Comparison of ENCODE assay signal across 11 cellular contexts in genomic region chr1:178267646-178268094, GRCh38.
DNase-seq lines count a peak whose midpoint lies in the region; ATAC-seq and TF ChIP-seq lines count a peak whose summit lies in the region.
"Had no signal": no experiment of that assay in that cellular context is flagged by ENCODE, and none has a peak within 500 bp of the region (broad histone marks: within the 10 kb centered on the region; RNA-seq: fewer than 3 reads in every experiment).

No MANE protein-coding gene starts in this region.

- H3K27me3 Mint-ChIP-seq in nephron (ENCODE audit: low read depth) = no peaks in the 10 kb centered on the region
- no peaks in the 10 kb centered on the region for H3K27me3 Mint-ChIP-seq in activated CD8-positive, alpha-beta memory T cell treated with anti-CD3 and anti-CD28 coated beads, Interleukin-2, amount 10 ng/mL, durations not matched to agents 7 days and 5 days

- CTCF ChIA-PET in activated CD8-positive, alpha-beta memory T cell treated with anti-CD3 and anti-CD28 coated beads, Interleukin-2, amount 10 ng/mL, durations not matched to agents 7 days and 5 days (lab: Charles Lee) = no interaction called here

- no peaks in the 10 kb centered on the region for H3K9me3 ChIP-seq in effector memory CD4-positive, alpha-beta T cell (ENCODE audit: control insufficient read depth, low read length)
- H3K9me3 ChIP-seq: gastrocnemius medialis had no signal

- peak overlapping the region; percentile 12 to 82 (median 16) for H3K27ac Mint-ChIP-seq in nephron
- H3K27ac Mint-ChIP-seq in activated CD8-positive, alpha-beta memory T cell treated with anti-CD3 and anti-CD28 coated beads, Interleukin-2, amount 10 ng/mL, durations not matched to agents 7 days and 5 days = no peak overlapping the region
- H3K27ac Mint-ChIP-seq: CD4-positive, CD25-positive, alpha-beta regulatory T cell had no signal

- H3K4me3 ChIP-seq in epithelial cell of esophagus (ENCODE audit: low read length) = no peak overlapping the region
- no peak overlapping the region for H3K4me3 ChIP-seq in effector memory CD4-positive, alpha-beta T cell (ENCODE audit: insufficient read depth, low read depth, low read length, poor library complexity, severe bottlenecking)
- H3K4me3 ChIP-seq: gastrocnemius medialis had no signal

- no peaks in the 10 kb centered on the region for H3K36me3 ChIP-seq in effector memory CD4-positive, alpha-beta T cell (ENCODE audit: control insufficient read depth, insufficient read depth, low read length)
- H3K36me3 ChIP-seq: gastrocnemius medialis had no signal

- H3K4me1 Mint-ChIP-seq in nephron = peaks cover 19% of the 10 kb centered on the region
- no peaks in the 10 kb centered on the region for H3K4me1 Mint-ChIP-seq in activated CD8-positive, alpha-beta memory T cell treated with anti-CD3 and anti-CD28 coated beads, Interleukin-2, amount 10 ng/mL, durations not matched to agents 7 days and 5 days
- H3K4me1 Mint-ChIP-seq: CD4-positive, CD25-positive, alpha-beta regulatory T cell had no signal

- H3K27ac ChIP-seq in effector memory CD4-positive, alpha-beta T cell (ENCODE audit: insufficient read depth, low read length, poor library complexity, severe bottlenecking) = no peak overlapping the region
- H3K27ac ChIP-seq: gastrocnemius medialis had no signal

- H3K27me3 ChIP-seq in effector memory CD4-positive, alpha-beta T cell (replicated peaks; ENCODE audit: control insufficient read depth, insufficient read depth, low read length, poor library complexity, severe bottlenecking) = no peaks in the 10 kb centered on the region
- H3K27me3 ChIP-seq: gastrocnemius medialis had no signal

- H3K4me3 Mint-ChIP-seq in nephron = no peak overlapping the region
- no peak overlapping the region for H3K4me3 Mint-ChIP-seq in activated CD8-positive, alpha-beta memory T cell treated with anti-CD3 and anti-CD28 coated beads, Interleukin-2, amount 10 ng/mL, durations not matched to agents 7 days and 5 days
- H3K4me3 Mint-ChIP-seq: CD4-positive, CD25-positive, alpha-beta regulatory T cell had no signal

- DNase-seq in Daoy (ENCODE audit: low read depth) (peak; percentile 46), NCI-H226 (peak; percentile 94), epithelial cell of esophagus (ENCODE audit: low read depth) (peak; percentile 38), NCI-H1092 (lab: John Stamatoyannopoulos, UW) (no peak)
- DNase-seq in activated CD8-positive, alpha-beta memory T cell treated with anti-CD3 and anti-CD28 coated beads, Interleukin-2, amount 10 ng/mL, durations not matched to agents 7 days and 5 days = no peak
- DNase-seq in effector memory CD4-positive, alpha-beta T cell = no peak
- DNase-seq: CD4-positive, CD25-positive, alpha-beta regulatory T cell; gastrocnemius medialis; NCI-H1930 had no signal

- H3K36me3 Mint-ChIP-seq in nephron (ENCODE audit: low read depth) = no peaks in the 10 kb centered on the region
- no peaks in the 10 kb centered on the region for H3K36me3 Mint-ChIP-seq in activated CD8-positive, alpha-beta memory T cell treated with anti-CD3 and anti-CD28 coated beads, Interleukin-2, amount 10 ng/mL, durations not matched to agents 7 days and 5 days
- H3K36me3 Mint-ChIP-seq: CD4-positive, CD25-positive, alpha-beta regulatory T cell had no signal

- H3K4me1 ChIP-seq in effector memory CD4-positive, alpha-beta T cell (ENCODE audit: control insufficient read depth, insufficient read depth, low read length, poor library complexity, severe bottlenecking) = no peaks in the 10 kb centered on the region

- TF ChIP-seq CTCF in epithelial cell of esophagus (IDR thresholded peaks at IDR 0.05; ENCODE audit: insufficient read depth, low read depth, low read length, missing control alignments) (no peak), nephron (IDR thresholded peaks at IDR 0.05; ENCODE audit: unreplicated experiment in 3 of 3) (no peak)

- H3K9me3 Mint-ChIP-seq in nephron = no peaks in the 10 kb centered on the region
- peaks cover 2% of the 10 kb centered on the region for H3K9me3 Mint-ChIP-seq in activated CD8-positive, alpha-beta memory T cell treated with anti-CD3 and anti-CD28 coated beads, Interleukin-2, amount 10 ng/mL, durations not matched to agents 7 days and 5 days (ENCODE audit: low read depth)

- ATAC-seq in HG02938 (IDR thresholded peaks at IDR 0.05; ENCODE audit: unreplicated experiment) = no peak
- no peak for ATAC-seq in activated CD8-positive, alpha-beta memory T cell treated with anti-CD3 and anti-CD28 coated beads, Interleukin-2, amount 10 ng/mL, durations not matched to agents 7 days and 5 days
- ATAC-seq: gastrocnemius medialis had no signal

Comparison
In these comparisons a context has a peak if more than half of its experiments do, and no peak if none do; other contexts are left out.
1. DNase-seq: peak in Daoy (single experiment), NCI-H226 (single experiment) and epithelial cell of esophagus (single experiment); none in NCI-H1092 (single experiment), activated CD8-positive, alpha-beta memory T cell treated with anti-CD3 and anti-CD28 coated beads, Interleukin-2, amount 10 ng/mL, durations not matched to agents 7 days and 5 days (single experiment) and effector memory CD4-positive, alpha-beta T cell (0 of 3).